ENCODE assay signal across 9 cellular contexts in genomic region chr15:75673426-75674247, GRCh38. TPM values are rescaled to one million over a fixed set of nuclear protein-coding genes. Genes with fewer than 3 reads are reported as not detected.
DNase-seq lines count a peak whose midpoint lies in the region; ATAC-seq, FAIRE-seq and TF ChIP-seq lines count a peak whose summit lies in the region.
"Had no signal": no experiment of that assay in that cellular context is flagged by ENCODE, and none has a peak within 500 bp of the region (broad histone marks: within the 10 kb centered on the region; RNA-seq: fewer than 3 reads in every experiment).

No MANE protein-coding gene starts in this region.

- ATAC-seq in upper lobe of left lung (ENCODE audit: low FRiP score in 2 of 2) (peak; percentile 68 to 80), HG03175 (IDR thresholded peaks at IDR 0.05; ENCODE audit: unreplicated experiment) (no peak), GM19463 (IDR thresholded peaks at IDR 0.05; ENCODE audit: unreplicated experiment) (no peak)
- ATAC-seq: activated T-cell treated with anti-CD3 and anti-CD28 coated beads, Interleukin-2, amount 50 U/mL, for 72 hours had no signal

- H3K36me3 ChIP-seq in ectodermal cell (ENCODE audit: control insufficient read depth, insufficient read depth, low read length) (no peaks in the 10 kb centered on the region), upper lobe of left lung (no peaks in the 10 kb centered on the region), small intestine (ENCODE audit: control insufficient read depth in 2 of 2, insufficient read depth in 2 of 2, low read length in 2 of 2) (no peaks in the 10 kb centered on the region)

- peak overlapping the region; percentile 16 for H3K27ac ChIP-seq in ectodermal cell (ENCODE audit: insufficient read depth, low read depth, low read length, poor library complexity, severe bottlenecking)
- H3K27ac ChIP-seq in upper lobe of left lung = peak overlapping the region; percentile 58 to 87 (median 70)
- peak overlapping the region in 1 of 2 donors; percentile 37 for H3K27ac ChIP-seq in small intestine (ENCODE audit: low read depth in 1 of 2, low read length in 1 of 2)

- no peak for FAIRE-seq in small intestine (lab: Jason Lieb, UNC)
- FAIRE-seq: RCC 7860 had no signal

- TF ChIP-seq CTCF in mesothelial cell of epicardium (IDR thresholded peaks at IDR 0.05; ENCODE audit: unreplicated experiment) (no peak), upper lobe of left lung (IDR thresholded peaks at IDR 0.05) (no peak)

- peaks cover 22% of the 10 kb centered on the region for H3K4me1 Mint-ChIP-seq in mesothelial cell of epicardium

- peak overlapping the region; percentile 20 for H3K4me3 Mint-ChIP-seq in mesothelial cell of epicardium
- H3K4me3 Mint-ChIP-seq: activated T-cell treated with anti-CD3 and anti-CD28 coated beads, Interleukin-2, amount 50 U/mL, for 72 hours had no signal

- no peak for TF ChIP-seq POLR2A in upper lobe of left lung (IDR thresholded peaks at IDR 0.05)

- H3K4me1 ChIP-seq in ectodermal cell (ENCODE audit: control insufficient read depth, insufficient read depth, low read length) = peaks cover 33% of the 10 kb centered on the region
- H3K4me1 ChIP-seq in upper lobe of left lung = peaks cover 12 to 23% (median 20%) of the 10 kb centered on the region in 4 donors
- no peaks in the 10 kb centered on the region for H3K4me1 ChIP-seq in small intestine (ENCODE audit: control insufficient read depth in 2 of 2, insufficient read depth in 1 of 2, low read depth in 1 of 2, low read length in 1 of 2)

- no peaks in the 10 kb centered on the region for H3K36me3 Mint-ChIP-seq in mesothelial cell of epicardium

- TF ChIP-seq EP300 in upper lobe of left lung (IDR thresholded peaks at IDR 0.05) = no peak

- H3K27ac Mint-ChIP-seq in mesothelial cell of epicardium = peak overlapping the region; percentile 95
- H3K27ac Mint-ChIP-seq: activated T-cell treated with anti-CD3 and anti-CD28 coated beads, Interleukin-2, amount 50 U/mL, for 72 hours had no signal

- H3K9me3 ChIP-seq in ectodermal cell (ENCODE audit: control insufficient read depth, low read length) = no peaks in the 10 kb centered on the region
- H3K9me3 ChIP-seq in upper lobe of left lung = no peaks in the 10 kb centered on the region
- no peaks in the 10 kb centered on the region for H3K9me3 ChIP-seq in small intestine (ENCODE audit: control insufficient read depth, low read depth)

- H3K4me3 ChIP-seq in ectodermal cell (ENCODE audit: insufficient read depth, low read depth, low read length) (no peak overlapping the region), upper lobe of left lung (no peak overlapping the region), small intestine (ENCODE audit: low read depth in 1 of 2, low read length in 2 of 2) (no peak overlapping the region)

- no peaks in the 10 kb centered on the region for H3K27me3 Mint-ChIP-seq in mesothelial cell of epicardium (ENCODE audit: low read depth)

- WGBS in ectodermal cell, 2 experiments = 92 to 93% methylated on average over 10 of the region's 10 CpGs
- WGBS in upper lobe of left lung, 2 donors = 70 to 73% methylated on average over 10 of the region's 10 CpGs
- WGBS in small intestine, 3 donors = 70 to 90% (median 86%) methylated on average over 9 to 10 of the region's 10 CpGs

- no peaks in the 10 kb centered on the region for H3K27me3 ChIP-seq in ectodermal cell (ENCODE audit: control insufficient read depth, insufficient read depth, low read length, poor library complexity, severe bottlenecking)
- H3K27me3 ChIP-seq in upper lobe of left lung = no peaks in the 10 kb centered on the region
- no peaks in the 10 kb centered on the region for H3K27me3 ChIP-seq in small intestine (ENCODE audit: control insufficient read depth in 2 of 2, insufficient read depth in 2 of 2, low read length in 2 of 2)

- DNase-seq in NCI-H226 = peak; percentile 95
- DNase-seq in mesothelial cell of epicardium (ENCODE audit: low spot score in 2 of 2, unreplicated experiment in 2 of 2) = peak in 1 of 2 experiments; percentile 53
- DNase-seq in upper lobe of left lung = peak in 1 of 2 donors; percentile 39
- DNase-seq in small intestine = no peak
- DNase-seq: activated T-cell treated with anti-CD3 and anti-CD28 coated beads, Interleukin-2, amount 50 U/mL, for 72 hours had no signal

- no peaks in the 10 kb centered on the region for H3K9me3 Mint-ChIP-seq in mesothelial cell of epicardium
- H3K9me3 Mint-ChIP-seq: activated T-cell treated with anti-CD3 and anti-CD28 coated beads, Interleukin-2, amount 50 U/mL, for 72 hours had no signal

RNA-seq across cellular contexts. Expression of gene SNX33, which starts 25.9 kb away (rescaled TPM):
- polyA plus RNA-seq in ectodermal cell (2013, experiment 1 of 4) = 22.6 TPM
- 23.7 TPM for polyA plus RNA-seq in ectodermal cell (2013, experiment 2 of 4)
- 18.6 TPM for polyA plus RNA-seq in ectodermal cell (2013, experiment 3 of 4)
- 19.3 TPM for polyA plus RNA-seq in ectodermal cell (2013, experiment 4 of 4)
- 22.1 to 23.3 TPM (median 22.8 TPM) in 3 replicates for total RNA-seq in mesothelial cell of epicardium
- 10 to 100 TPM; 26.7 to 46.1 (median 31.7) TPM for total RNA-seq in upper lobe of left lung
- 10 to 100 TPM; 11.0 to 18.0 (median 12.4) TPM for polyA plus RNA-seq in small intestine

RNA-seq across cellular contexts. Expression of gene IMP3, which starts 33.6 kb away (rescaled TPM):
- polyA plus RNA-seq in ectodermal cell (2013, experiment 1 of 4) = 54.1 TPM
- polyA plus RNA-seq in ectodermal cell (2013, experiment 2 of 4) = 57.9 TPM
- 41.5 TPM for polyA plus RNA-seq in ectodermal cell (2013, experiment 3 of 4)
- 41.5 TPM for polyA plus RNA-seq in ectodermal cell (2013, experiment 4 of 4)
- total RNA-seq in mesothelial cell of epicardium (38.6 to 43.6 TPM (median 39.0 TPM) in 3 replicates), upper lobe of left lung (100 to 1,000 TPM in 1 of 6 donors, 10 to 100 TPM in 5; 64.3 to 183 (median 70.2) TPM)
- polyA plus RNA-seq in small intestine = 100 to 1,000 TPM in 1 of 3 donors, 10 to 100 TPM in 2; 93.2 to 139 (median 93.3) TPM

RNA-seq across cellular contexts. Expression of gene CSPG4, which starts 39.0 kb away (rescaled TPM):
- polyA plus RNA-seq in ectodermal cell (2013, experiment 1 of 4) = 0.81 TPM
- 0.76 TPM for polyA plus RNA-seq in ectodermal cell (2013, experiment 2 of 4)
- 0.85 TPM for polyA plus RNA-seq in ectodermal cell (2013, experiment 3 of 4)
- polyA plus RNA-seq in ectodermal cell (2013, experiment 4 of 4) = 0.93 TPM
- total RNA-seq in mesothelial cell of epicardium (11.3 to 11.8 TPM (median 11.4 TPM) in 3 replicates), upper lobe of left lung (10 to 100 TPM in 5 of 6 donors, 1 to 10 TPM in 1; 8.5 to 38.3 (median 17.7) TPM)
- polyA plus RNA-seq in small intestine = 1 to 10 TPM in 1 of 3 donors, under 1 TPM in 2; 0.22 to 7.2 (median 0.54) TPM
- total RNA-seq: activated T-cell treated with anti-CD3 and anti-CD28 coated beads, Interleukin-2, amount 50 U/mL, for 72 hours had no signal

RNA-seq across cellular contexts. Expression of gene SNUPN, which starts 48.1 kb away (rescaled TPM):
- 22.0 TPM for polyA plus RNA-seq in ectodermal cell (2013, experiment 1 of 4)
- polyA plus RNA-seq in ectodermal cell (2013, experiment 2 of 4) = 20.8 TPM
- polyA plus RNA-seq in ectodermal cell (2013, experiment 3 of 4) = 18.3 TPM
- polyA plus RNA-seq in ectodermal cell (2013, experiment 4 of 4) = 19.8 TPM
- total RNA-seq in mesothelial cell of epicardium = 19.4 to 23.5 TPM (median 23.0 TPM) in 3 replicates
- 10 to 100 TPM; 14.1 to 30.4 (median 22.4) TPM for total RNA-seq in upper lobe of left lung
- polyA plus RNA-seq in small intestine = 10 to 100 TPM; 19.5 to 24.6 (median 22.1) TPM

Comparison
In these comparisons a context has a peak if more than half of its experiments do, and no peak if none do; other contexts are left out.
1. ATAC-seq: peak in upper lobe of left lung (2 of 2); none in HG03175 (single experiment) and GM19463 (single experiment).